Comparison of ENCODE assay signal across 1 cellular context in the genomic region with DNA sequence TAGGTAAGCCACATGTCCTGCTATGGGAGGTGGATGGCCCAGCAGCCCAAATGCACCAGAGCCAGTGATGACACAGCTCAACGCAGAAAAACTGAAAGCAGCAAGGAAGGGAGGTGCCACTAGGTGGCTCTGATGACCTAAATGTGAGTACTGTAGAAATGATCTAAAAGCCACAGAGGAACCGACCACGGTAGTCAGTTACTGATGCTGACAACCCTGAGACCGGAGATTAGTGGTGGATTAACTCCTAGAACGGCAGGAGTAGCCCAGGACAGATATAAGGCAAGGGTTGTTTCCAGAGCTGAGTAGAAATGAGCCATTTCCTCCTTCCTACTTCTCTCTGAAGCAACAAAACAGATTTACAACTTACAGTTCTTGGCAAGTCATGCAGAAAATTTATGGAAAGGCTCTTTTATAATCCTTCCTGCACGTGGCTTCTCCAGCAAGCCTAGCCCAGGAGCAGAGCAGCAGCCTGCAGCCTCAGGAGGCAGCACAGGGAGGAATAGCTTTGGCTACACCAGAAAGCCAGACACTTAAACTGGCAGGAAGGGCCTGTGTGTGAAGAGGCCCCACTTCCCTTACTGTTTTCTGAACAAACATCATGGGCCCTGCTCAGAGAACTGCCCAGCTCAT.
TF ChIP-seq lines count a peak whose summit lies in the region.

No MANE protein-coding gene starts in this region.

TF ChIP-seq in GM12878, 131 proteins besides CTCF, POLR2A, EP300 and RAD21:
- TF ChIP-seq, protein P1, sequence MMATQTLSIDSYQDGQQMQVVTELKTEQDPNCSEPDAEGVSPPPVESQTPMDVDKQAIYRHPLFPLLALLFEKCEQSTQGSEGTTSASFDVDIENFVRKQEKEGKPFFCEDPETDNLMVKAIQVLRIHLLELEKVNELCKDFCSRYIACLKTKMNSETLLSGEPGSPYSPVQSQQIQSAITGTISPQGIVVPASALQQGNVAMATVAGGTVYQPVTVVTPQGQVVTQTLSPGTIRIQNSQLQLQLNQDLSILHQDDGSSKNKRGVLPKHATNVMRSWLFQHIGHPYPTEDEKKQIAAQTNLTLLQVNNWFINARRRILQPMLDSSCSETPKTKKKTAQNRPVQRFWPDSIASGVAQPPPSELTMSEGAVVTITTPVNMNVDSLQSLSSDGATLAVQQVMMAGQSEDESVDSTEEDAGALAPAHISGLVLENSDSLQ (IDR thresholded peaks at IDR 0.05): peak; percentile 24; the same call in 1 of the 2 replicates
- no peak for TF ChIP-seq LARP7 (IDR thresholded peaks at IDR 0.05)
- TF ChIP-seq SUPT20H (IDR thresholded peaks at IDR 0.05; ENCODE audit: borderline replicate concordance, control insufficient read depth, low read depth, low read length): no peak
- TF ChIP-seq CREB1 (IDR thresholded peaks at IDR 0.05; ENCODE audit: low read depth): peak; percentile 65; the same call in 1 of the 2 replicates
- TF ChIP-seq IRF4 (IDR thresholded peaks at IDR 0.05; ENCODE audit: low read depth, low read length): no peak
- TF ChIP-seq SMC3 (IDR thresholded peaks at IDR 0.05; ENCODE audit: borderline replicate concordance, low read length): peak; percentile 87
- TF ChIP-seq, protein P2, sequence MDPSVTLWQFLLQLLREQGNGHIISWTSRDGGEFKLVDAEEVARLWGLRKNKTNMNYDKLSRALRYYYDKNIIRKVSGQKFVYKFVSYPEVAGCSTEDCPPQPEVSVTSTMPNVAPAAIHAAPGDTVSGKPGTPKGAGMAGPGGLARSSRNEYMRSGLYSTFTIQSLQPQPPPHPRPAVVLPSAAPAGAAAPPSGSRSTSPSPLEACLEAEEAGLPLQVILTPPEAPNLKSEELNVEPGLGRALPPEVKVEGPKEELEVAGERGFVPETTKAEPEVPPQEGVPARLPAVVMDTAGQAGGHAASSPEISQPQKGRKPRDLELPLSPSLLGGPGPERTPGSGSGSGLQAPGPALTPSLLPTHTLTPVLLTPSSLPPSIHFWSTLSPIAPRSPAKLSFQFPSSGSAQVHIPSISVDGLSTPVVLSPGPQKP (IDR thresholded peaks at IDR 0.05; ENCODE audit: low read depth, low read length): no peak
- TF ChIP-seq GATAD2B (conservative IDR thresholded peaks at IDR 0.05; ENCODE audit: low read depth): no peak
- TF ChIP-seq SREBF2 (IDR thresholded peaks at IDR 0.05; ENCODE audit: low read length): no peak
- peak; percentile 34; the same call in 1 of the 2 replicates for TF ChIP-seq CREM (IDR thresholded peaks at IDR 0.05; ENCODE audit: low read depth)
- no peak for TF ChIP-seq DPF2 (IDR thresholded peaks at IDR 0.05)
- TF ChIP-seq, protein P3, sequence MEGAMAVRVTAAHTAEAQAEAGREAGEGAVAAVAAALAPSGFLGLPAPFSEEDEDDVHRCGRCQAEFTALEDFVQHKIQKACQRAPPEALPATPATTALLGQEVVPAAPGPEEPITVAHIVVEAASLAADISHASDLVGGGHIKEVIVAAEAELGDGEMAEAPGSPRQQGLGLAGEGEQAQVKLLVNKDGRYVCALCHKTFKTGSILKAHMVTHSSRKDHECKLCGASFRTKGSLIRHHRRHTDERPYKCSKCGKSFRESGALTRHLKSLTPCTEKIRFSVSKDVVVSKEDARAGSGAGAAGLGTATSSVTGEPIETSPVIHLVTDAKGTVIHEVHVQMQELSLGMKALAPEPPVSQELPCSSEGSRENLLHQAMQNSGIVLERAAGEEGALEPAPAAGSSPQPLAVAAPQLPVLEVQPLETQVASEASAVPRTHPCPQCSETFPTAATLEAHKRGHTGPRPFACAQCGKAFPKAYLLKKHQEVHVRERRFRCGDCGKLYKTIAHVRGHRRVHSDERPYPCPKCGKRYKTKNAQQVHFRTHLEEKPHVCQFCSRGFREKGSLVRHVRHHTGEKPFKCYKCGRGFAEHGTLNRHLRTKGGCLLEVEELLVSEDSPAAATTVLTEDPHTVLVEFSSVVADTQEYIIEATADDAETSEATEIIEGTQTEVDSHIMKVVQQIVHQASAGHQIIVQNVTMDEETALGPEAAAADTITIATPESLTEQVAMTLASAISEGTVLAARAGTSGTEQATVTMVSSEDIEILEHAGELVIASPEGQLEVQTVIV (IDR thresholded peaks at IDR 0.05; ENCODE audit: borderline replicate concordance, partially characterized antibody): no peak
- no peak for TF ChIP-seq TARDBP (IDR thresholded peaks at IDR 0.05; ENCODE audit: borderline replicate concordance)
- 0 out of 2 replicates have a peak, but pooled peaks have one; percentile 32 for TF ChIP-seq YY1 (IDR thresholded peaks at IDR 0.05; ENCODE audit: low read depth, low read length)
- TF ChIP-seq, protein P4, sequence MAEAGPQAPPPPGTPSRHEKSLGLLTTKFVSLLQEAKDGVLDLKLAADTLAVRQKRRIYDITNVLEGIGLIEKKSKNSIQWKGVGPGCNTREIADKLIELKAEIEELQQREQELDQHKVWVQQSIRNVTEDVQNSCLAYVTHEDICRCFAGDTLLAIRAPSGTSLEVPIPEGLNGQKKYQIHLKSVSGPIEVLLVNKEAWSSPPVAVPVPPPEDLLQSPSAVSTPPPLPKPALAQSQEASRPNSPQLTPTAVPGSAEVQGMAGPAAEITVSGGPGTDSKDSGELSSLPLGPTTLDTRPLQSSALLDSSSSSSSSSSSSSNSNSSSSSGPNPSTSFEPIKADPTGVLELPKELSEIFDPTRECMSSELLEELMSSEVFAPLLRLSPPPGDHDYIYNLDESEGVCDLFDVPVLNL (IDR thresholded peaks at IDR 0.05; ENCODE audit: low read depth, low read length): no peak
- peak; percentile 16; the same call in 1 of the 2 replicates for TF ChIP-seq FOXM1 (IDR thresholded peaks at IDR 0.05; ENCODE audit: low read depth, low read length)
- TF ChIP-seq MEF2B (IDR thresholded peaks at IDR 0.05; ENCODE audit: partially characterized antibody, poor library complexity, severe bottlenecking): no peak
- 0 out of 2 replicates have a peak, but pooled peaks have one; percentile 41 for TF ChIP-seq ATF7 (IDR thresholded peaks at IDR 0.05; ENCODE audit: low read depth)
- TF ChIP-seq RUNX3 (IDR thresholded peaks at IDR 0.05; ENCODE audit: low read length): peak; percentile 74
- TF ChIP-seq IKZF2 (IDR thresholded peaks at IDR 0.05): no peak
- TF ChIP-seq, protein P5, sequence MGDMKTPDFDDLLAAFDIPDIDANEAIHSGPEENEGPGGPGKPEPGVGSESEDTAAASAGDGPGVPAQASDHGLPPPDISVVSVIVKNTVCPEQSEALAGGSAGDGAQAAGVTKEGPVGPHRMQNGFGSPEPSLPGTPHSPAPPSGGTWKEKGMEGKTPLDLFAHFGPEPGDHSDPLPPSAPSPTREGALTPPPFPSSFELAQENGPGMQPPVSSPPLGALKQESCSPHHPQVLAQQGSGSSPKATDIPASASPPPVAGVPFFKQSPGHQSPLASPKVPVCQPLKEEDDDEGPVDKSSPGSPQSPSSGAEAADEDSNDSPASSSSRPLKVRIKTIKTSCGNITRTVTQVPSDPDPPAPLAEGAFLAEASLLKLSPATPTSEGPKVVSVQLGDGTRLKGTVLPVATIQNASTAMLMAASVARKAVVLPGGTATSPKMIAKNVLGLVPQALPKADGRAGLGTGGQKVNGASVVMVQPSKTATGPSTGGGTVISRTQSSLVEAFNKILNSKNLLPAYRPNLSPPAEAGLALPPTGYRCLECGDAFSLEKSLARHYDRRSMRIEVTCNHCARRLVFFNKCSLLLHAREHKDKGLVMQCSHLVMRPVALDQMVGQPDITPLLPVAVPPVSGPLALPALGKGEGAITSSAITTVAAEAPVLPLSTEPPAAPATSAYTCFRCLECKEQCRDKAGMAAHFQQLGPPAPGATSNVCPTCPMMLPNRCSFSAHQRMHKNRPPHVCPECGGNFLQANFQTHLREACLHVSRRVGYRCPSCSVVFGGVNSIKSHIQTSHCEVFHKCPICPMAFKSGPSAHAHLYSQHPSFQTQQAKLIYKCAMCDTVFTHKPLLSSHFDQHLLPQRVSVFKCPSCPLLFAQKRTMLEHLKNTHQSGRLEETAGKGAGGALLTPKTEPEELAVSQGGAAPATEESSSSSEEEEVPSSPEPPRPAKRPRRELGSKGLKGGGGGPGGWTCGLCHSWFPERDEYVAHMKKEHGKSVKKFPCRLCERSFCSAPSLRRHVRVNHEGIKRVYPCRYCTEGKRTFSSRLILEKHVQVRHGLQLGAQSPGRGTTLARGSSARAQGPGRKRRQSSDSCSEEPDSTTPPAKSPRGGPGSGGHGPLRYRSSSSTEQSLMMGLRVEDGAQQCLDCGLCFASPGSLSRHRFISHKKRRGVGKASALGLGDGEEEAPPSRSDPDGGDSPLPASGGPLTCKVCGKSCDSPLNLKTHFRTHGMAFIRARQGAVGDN (IDR thresholded peaks at IDR 0.05): no peak
- TF ChIP-seq NFYA (IDR thresholded peaks at IDR 0.05; ENCODE audit: borderline replicate concordance, low read depth, low read length): no peak
- 0 out of 4 replicates have a peak, but pooled peaks have one; percentile 2 to 6 for TF ChIP-seq BHLHE40 (IDR thresholded peaks at IDR 0.05; ENCODE audit: borderline replicate concordance in 1 of 2, low read depth in 2 of 2, low read length in 1 of 2)
- TF ChIP-seq SREBF1 (IDR thresholded peaks at IDR 0.05; ENCODE audit: low read length): no peak
- TF ChIP-seq, protein P6, sequence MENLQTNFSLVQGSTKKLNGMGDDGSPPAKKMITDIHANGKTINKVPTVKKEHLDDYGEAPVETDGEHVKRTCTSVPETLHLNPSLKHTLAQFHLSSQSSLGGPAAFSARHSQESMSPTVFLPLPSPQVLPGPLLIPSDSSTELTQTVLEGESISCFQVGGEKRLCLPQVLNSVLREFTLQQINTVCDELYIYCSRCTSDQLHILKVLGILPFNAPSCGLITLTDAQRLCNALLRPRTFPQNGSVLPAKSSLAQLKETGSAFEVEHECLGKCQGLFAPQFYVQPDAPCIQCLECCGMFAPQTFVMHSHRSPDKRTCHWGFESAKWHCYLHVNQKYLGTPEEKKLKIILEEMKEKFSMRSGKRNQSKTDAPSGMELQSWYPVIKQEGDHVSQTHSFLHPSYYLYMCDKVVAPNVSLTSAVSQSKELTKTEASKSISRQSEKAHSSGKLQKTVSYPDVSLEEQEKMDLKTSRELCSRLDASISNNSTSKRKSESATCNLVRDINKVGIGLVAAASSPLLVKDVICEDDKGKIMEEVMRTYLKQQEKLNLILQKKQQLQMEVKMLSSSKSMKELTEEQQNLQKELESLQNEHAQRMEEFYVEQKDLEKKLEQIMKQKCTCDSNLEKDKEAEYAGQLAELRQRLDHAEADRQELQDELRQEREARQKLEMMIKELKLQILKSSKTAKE (IDR thresholded peaks at IDR 0.05; ENCODE audit: low read depth, poor library complexity, severe bottlenecking): peak; percentile 35
- no peak for TF ChIP-seq TBL1XR1 (IDR thresholded peaks at IDR 0.05; ENCODE audit: low read depth, low read length)
- TF ChIP-seq SPI1 (IDR thresholded peaks at IDR 0.05; ENCODE audit: borderline replicate concordance, insufficient read depth, low read depth, low read length): 0 out of 2 replicates have a peak, but pooled peaks have one; percentile 12
- TF ChIP-seq, protein P7, sequence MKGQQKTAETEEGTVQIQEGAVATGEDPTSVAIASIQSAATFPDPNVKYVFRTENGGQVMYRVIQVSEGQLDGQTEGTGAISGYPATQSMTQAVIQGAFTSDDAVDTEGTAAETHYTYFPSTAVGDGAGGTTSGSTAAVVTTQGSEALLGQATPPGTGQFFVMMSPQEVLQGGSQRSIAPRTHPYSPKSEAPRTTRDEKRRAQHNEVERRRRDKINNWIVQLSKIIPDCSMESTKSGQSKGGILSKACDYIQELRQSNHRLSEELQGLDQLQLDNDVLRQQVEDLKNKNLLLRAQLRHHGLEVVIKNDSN (IDR thresholded peaks at IDR 0.05; ENCODE audit: borderline replicate concordance, extremely low read length, insufficient read depth, low read depth, low read length): no peak
- TF ChIP-seq SMARCA5 (IDR thresholded peaks at IDR 0.05): 0 out of 2 replicates have a peak, but pooled peaks have one; percentile 20
- TF ChIP-seq HDAC6 (IDR thresholded peaks at IDR 0.05; ENCODE audit: unreplicated experiment): no peak
- no peak for TF ChIP-seq JUNB (IDR thresholded peaks at IDR 0.05)
